17 cellular contexts compared by ENCODE assay signal in genomic region chr2:100632021-100632420, GRCh38.
"Had no signal": no experiment of that assay in that cellular context is flagged by ENCODE, and none has a peak within 500 bp of the region (broad histone marks: within the 10 kb centered on the region; RNA-seq: fewer than 3 reads in every experiment).

No MANE protein-coding gene starts in this region.

- H3K4me1 ChIP-seq: foreskin keratinocyte, testis, transverse colon had no signal

- H3K36me3 ChIP-seq: spleen, transverse colon had no signal

- H3K4me1 Mint-ChIP-seq: nephron progenitor cell; stimulated activated naive B cell treated with anti-CD40 and anti-IgM and Interleukin-4, amounts not matched to agents 10 μg/mL and 1 μg/mL and 100 μg/mL, for 72 hours had no signal

- H3K27ac ChIP-seq: coronary artery, foreskin keratinocyte, spleen, testis, transverse colon had no signal

- H3K36me3 Mint-ChIP-seq: stimulated activated naive B cell treated with anti-CD40 and anti-IgM and Interleukin-4, amounts not matched to agents 10 μg/mL and 1 μg/mL and 100 μg/mL, for 72 hours had no signal

- H3K27me3 Mint-ChIP-seq: stimulated activated naive CD8-positive, alpha-beta T cell treated with anti-CD3 and anti-CD28 coated beads, Interleukin-15, amount 100 ng/mL, for 72 hours had no signal

- H3K27ac Mint-ChIP-seq: endodermal cell; nephron progenitor cell; stimulated activated naive B cell treated with anti-CD40 and anti-IgM and Interleukin-4, amounts not matched to agents 10 μg/mL and 1 μg/mL and 100 μg/mL, for 72 hours; stimulated activated naive CD8-positive, alpha-beta T cell treated with anti-CD3 and anti-CD28 coated beads, Interleukin-15, amount 100 ng/mL, for 72 hours had no signal

- H3K9me3 ChIP-seq: spleen, testis, transverse colon had no signal

- H3K9me3 Mint-ChIP-seq: endodermal cell; naive thymus-derived CD4-positive, alpha-beta T cell; nephron progenitor cell; stimulated activated naive B cell treated with anti-CD40 and anti-IgM and Interleukin-4, amounts not matched to agents 10 μg/mL and 1 μg/mL and 100 μg/mL, for 72 hours; stimulated activated naive CD8-positive, alpha-beta T cell treated with anti-CD3 and anti-CD28 coated beads, Interleukin-15, amount 100 ng/mL, for 72 hours had no signal

- H3K4me3 ChIP-seq: coronary artery, spleen, testis, transverse colon had no signal

- H3K27me3 ChIP-seq: testis, transverse colon had no signal

- DNase-seq: effector CD4-positive, alpha-beta T cell; endodermal cell; erythroblast; foreskin keratinocyte; hippocampal formation; kidney glomerular epithelial cell; mesendoderm; naive thymus-derived CD4-positive, alpha-beta T cell; nephron progenitor cell; spleen; stimulated activated CD4-positive, alpha-beta T cell treated with anti-CD3 and anti-CD28 coated beads, Interleukin-2, amount 100 ng/mL, for 24 hours; stimulated activated CD4-positive, alpha-beta T cell treated with anti-CD3 and anti-CD28 coated beads, Interleukin-4, amount 100 ng/mL, for 4 hours; stimulated activated naive B cell treated with anti-CD40 and anti-IgM and Interleukin-4, amounts not matched to agents 10 μg/mL and 1 μg/mL and 100 μg/mL, for 72 hours; stimulated activated naive CD8-positive, alpha-beta T cell treated with anti-CD3 and anti-CD28 coated beads, Interleukin-15, amount 100 ng/mL, for 72 hours; testis; transverse colon had no signal

- H3K4me3 Mint-ChIP-seq: endodermal cell; naive thymus-derived CD4-positive, alpha-beta T cell; nephron progenitor cell; stimulated activated naive B cell treated with anti-CD40 and anti-IgM and Interleukin-4, amounts not matched to agents 10 μg/mL and 1 μg/mL and 100 μg/mL, for 72 hours; stimulated activated naive CD8-positive, alpha-beta T cell treated with anti-CD3 and anti-CD28 coated beads, Interleukin-15, amount 100 ng/mL, for 72 hours had no signal
